Comparison of ENCODE assay signal across 9 cellular contexts in the genomic region with DNA sequence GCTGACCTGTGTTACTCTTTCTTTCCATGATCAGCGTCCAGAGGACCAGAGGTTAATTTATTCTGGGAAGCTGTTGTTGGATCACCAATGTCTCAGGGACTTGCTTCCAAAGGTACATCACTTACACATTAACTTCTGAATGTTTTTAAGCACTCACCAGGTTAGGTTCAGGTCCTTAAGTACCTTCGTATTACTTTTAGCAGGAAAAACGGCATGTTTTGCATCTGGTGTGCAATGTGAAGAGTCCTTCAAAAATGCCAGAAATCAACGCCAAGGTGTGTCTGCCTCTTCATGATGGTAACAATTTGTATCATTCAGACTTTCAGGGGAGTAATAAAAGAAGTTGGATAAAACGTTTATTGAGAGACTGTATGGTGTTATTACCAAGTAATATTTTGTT. TPM values are rescaled to one million over a fixed set of nuclear protein-coding genes. Genes with fewer than 3 reads are reported as not detected.
DNase-seq lines count a peak whose midpoint lies in the region; ATAC-seq, FAIRE-seq and TF ChIP-seq lines count a peak whose summit lies in the region.
"Had no signal": no experiment of that assay in that cellular context is flagged by ENCODE, and none has a peak within 500 bp of the region (broad histone marks: within the 10 kb centered on the region; RNA-seq: fewer than 3 reads in every experiment).

No MANE protein-coding gene starts in this region.

- H2BK5ac ChIP-seq in mesenchymal stem cell (ENCODE audit: low read depth, low read length, poor library complexity, severe bottlenecking): no peak overlapping the region

- DNase-seq in left ventricle myocardium inferior (no peak), Right ventricle myocardium superior (no peak), astrocyte (ENCODE audit: low read depth) (no peak), mesenchymal stem cell (no peak), vagina (ENCODE audit: extremely low spot score in 2 of 2) (no peak), mesenteric fat pad (ENCODE audit: low spot score) (no peak), uterus (no peak)

- TF ChIP-seq CTCF in left ventricle myocardium inferior (IDR thresholded peaks at IDR 0.05; ENCODE audit: borderline replicate concordance) (no peak), astrocyte (IDR thresholded peaks at IDR 0.05; ENCODE audit: insufficient read depth, low read depth, low read length) (no peak), vagina (IDR thresholded peaks at IDR 0.05) (no peak), uterus (IDR thresholded peaks at IDR 0.05) (no peak)

- H4K91ac ChIP-seq in mesenchymal stem cell (ENCODE audit: low read length): no peak overlapping the region

- H3K79me2 ChIP-seq in astrocyte (ENCODE audit: insufficient read depth, low read length): peaks cover 79% of the 10 kb centered on the region

- H2AK5ac ChIP-seq in mesenchymal stem cell (ENCODE audit: low read length, severe bottlenecking): no peak overlapping the region

- H3K27me3 Mint-ChIP-seq in astrocyte (ENCODE audit: low read depth, unreplicated experiment): no peaks in the 10 kb centered on the region

- peaks cover 79% of the 10 kb centered on the region for H4K20me1 ChIP-seq in astrocyte (ENCODE audit: insufficient read depth, low read length)

- H2BK12ac ChIP-seq in mesenchymal stem cell (ENCODE audit: low read length in 2 of 2): no peak overlapping the region

- H3K79me1 ChIP-seq in mesenchymal stem cell (replicated peaks; ENCODE audit: low read length, poor library complexity, severe bottlenecking): peaks cover 15% of the 10 kb centered on the region

- no peak for FAIRE-seq in astrocyte (lab: Jason Lieb, UNC)

- H2BK120ac ChIP-seq in mesenchymal stem cell (ENCODE audit: low read depth, low read length): no peak overlapping the region

- no peak overlapping the region for H4K8ac ChIP-seq in mesenchymal stem cell (ENCODE audit: low read length)

- H2AFZ ChIP-seq in astrocyte (ENCODE audit: low read depth, low read length) (no peak overlapping the region), mesenchymal stem cell (ENCODE audit: low read depth, low read length) (no peak overlapping the region)

- peak overlapping the region; percentile 99 for H3K4me3 ChIP-seq in left ventricle myocardium inferior
- H3K4me3 ChIP-seq in astrocyte (ENCODE audit: insufficient read depth, low read depth, low read length): peak overlapping the region; percentile 85
- H3K4me3 ChIP-seq in mesenchymal stem cell (ENCODE audit: insufficient read depth in 1 of 2, low read depth in 1 of 2, low read length in 2 of 2): peak overlapping the region in 1 of 2 experiments; percentile 98
- H3K4me3 ChIP-seq in vagina: peak overlapping the region in 1 of 2 donors; percentile 96
- H3K4me3 ChIP-seq in uterus: peak overlapping the region in 1 of 2 donors; percentile 95

- intact Hi-C loops in left ventricle myocardium inferior (cut with micrococcal nuclease): no loop called here
- intact Hi-C loops in Right ventricle myocardium superior (cut with DNase I): no loop called here
- intact Hi-C loops in vagina (cut with DNase I): loop anchor here (10.0 kb wide), 1 partner anchor 70 kb away; the partner anchor contains the start of gene SLC12A3
- intact Hi-C loops in uterus (cut with DNase I; ENCODE audit: low total_unique reads): no loop called here

- H3K4me1 ChIP-seq in left ventricle myocardium inferior (peaks cover 85% of the 10 kb centered on the region), astrocyte (ENCODE audit: insufficient read depth, low read length) (peaks cover 10% of the 10 kb centered on the region), mesenchymal stem cell (ENCODE audit: control insufficient read depth, insufficient read depth, low read depth, low read length) (peaks cover 11% of the 10 kb centered on the region), vagina (peaks cover 53% of the 10 kb centered on the region), uterus (no peaks in the 10 kb centered on the region)

- peaks cover 30% of the 10 kb centered on the region for H3K36me3 Mint-ChIP-seq in astrocyte (ENCODE audit: low read depth, unreplicated experiment)

- H3K9ac ChIP-seq in astrocyte (ENCODE audit: low read length) (peak overlapping the region; percentile 97), mesenchymal stem cell (ENCODE audit: low read length) (peak overlapping the region; percentile 98)

- peak overlapping the region; percentile 91 for H3K4me2 ChIP-seq in astrocyte (ENCODE audit: low read length)
- H3K4me2 ChIP-seq in mesenchymal stem cell (ENCODE audit: low read length, poor library complexity, severe bottlenecking): peak overlapping the region; percentile 28

- peak overlapping the region; percentile 55 for H3K27ac Mint-ChIP-seq in astrocyte (ENCODE audit: unreplicated experiment)

- peak overlapping the region; percentile 95 for H3K4me3 Mint-ChIP-seq in astrocyte (ENCODE audit: unreplicated experiment)

- peak overlapping the region; percentile 100 for H3K27ac ChIP-seq in left ventricle myocardium inferior (replicated peaks)
- H3K27ac ChIP-seq in astrocyte (ENCODE audit: low read depth, low read length): no peak overlapping the region
- no peak overlapping the region for H3K27ac ChIP-seq in mesenchymal stem cell (ENCODE audit: low read length, poor library complexity, severe bottlenecking)
- peak overlapping the region; percentile 100 for H3K27ac ChIP-seq in vagina
- peak overlapping the region in 1 of 2 donors; percentile 97 for H3K27ac ChIP-seq in uterus

- ATAC-seq in Right ventricle myocardium superior (ENCODE audit: poor library complexity) (no peak), HG03571 (IDR thresholded peaks at IDR 0.05; ENCODE audit: unreplicated experiment) (no peak)

- H3K9me3 ChIP-seq in left ventricle myocardium inferior (replicated peaks) (no peaks in the 10 kb centered on the region), astrocyte (ENCODE audit: insufficient read depth, low read depth, low read length) (no peaks in the 10 kb centered on the region), mesenchymal stem cell (ENCODE audit: control insufficient read depth, low read length) (no peaks in the 10 kb centered on the region), vagina (no peaks in the 10 kb centered on the region), uterus (no peaks in the 10 kb centered on the region)

- H3K14ac ChIP-seq in mesenchymal stem cell (ENCODE audit: low read length in 2 of 2): no peak overlapping the region

- 95% methylated on average over 3 of the region's 5 CpGs for WGBS in mesenchymal stem cell

- no peak overlapping the region for H2BK15ac ChIP-seq in mesenchymal stem cell (ENCODE audit: low read depth, poor library complexity, severe bottlenecking)

- TF ChIP-seq POLR2A in vagina (IDR thresholded peaks at IDR 0.05): no peak
- no peak for TF ChIP-seq POLR2A in uterus (IDR thresholded peaks at IDR 0.05)

- H3K23ac ChIP-seq in mesenchymal stem cell (ENCODE audit: low read length in 2 of 2): no peak overlapping the region

- peaks cover 41% of the 10 kb centered on the region for H3K4me1 Mint-ChIP-seq in astrocyte (ENCODE audit: low read depth, unreplicated experiment)

- peak overlapping the region in 1 of 2 experiments; percentile 24 for H3K4ac ChIP-seq in mesenchymal stem cell (ENCODE audit: low read depth in 1 of 2, low read length in 2 of 2)

- H3K36me3 ChIP-seq in left ventricle myocardium inferior: peaks cover 65% of the 10 kb centered on the region
- H3K36me3 ChIP-seq in astrocyte (ENCODE audit: insufficient read depth, low read length): peaks cover 58% of the 10 kb centered on the region
- H3K36me3 ChIP-seq in mesenchymal stem cell (ENCODE audit: control insufficient read depth in 1 of 2, insufficient read depth in 2 of 2, low read depth in 1 of 2, low read length in 2 of 2): peaks cover 21 to 57% of the 10 kb centered on the region in 2 experiments
- peaks cover 0 to 55% of the 10 kb centered on the region in 2 donors for H3K36me3 ChIP-seq in vagina
- H3K36me3 ChIP-seq in uterus: no peaks in the 10 kb centered on the region

- H3K9me3 Mint-ChIP-seq in astrocyte (ENCODE audit: unreplicated experiment): no peaks in the 10 kb centered on the region

- no peaks in the 10 kb centered on the region for H3K27me3 ChIP-seq in left ventricle myocardium inferior (ENCODE audit: low read depth)
- H3K27me3 ChIP-seq in astrocyte (ENCODE audit: insufficient read depth, low read length): no peaks in the 10 kb centered on the region
- no peaks in the 10 kb centered on the region for H3K27me3 ChIP-seq in mesenchymal stem cell (ENCODE audit: control insufficient read depth in 1 of 2, insufficient read depth in 1 of 2, low read length in 2 of 2)
- no peaks in the 10 kb centered on the region for H3K27me3 ChIP-seq in vagina
- no peaks in the 10 kb centered on the region for H3K27me3 ChIP-seq in uterus

- no peak overlapping the region for H3K18ac ChIP-seq in mesenchymal stem cell (ENCODE audit: low read depth in 1 of 2, low read length in 2 of 2)

RNA-seq across cellular contexts. Expression of gene HERPUD1, which starts 3.3 kb away (rescaled TPM):
- total RNA-seq in left ventricle myocardium inferior (119 TPM), Right ventricle myocardium superior (105 TPM), astrocyte (234 and 252 TPM in 2 replicates), vagina (97.7 TPM), mesenteric fat pad (186 TPM), uterus (100 to 1,000 TPM in 3 of 4 donors, 10 to 100 TPM in 1; 51.5 to 136 (median 112) TPM)
- 93.8 TPM for polyA plus RNA-seq in mesenchymal stem cell (2013, experiment 1 of 2)
- 94.5 TPM for polyA plus RNA-seq in mesenchymal stem cell (2013, experiment 2 of 2)

RNA-seq across cellular contexts. Expression of gene CETP, which starts 26.5 kb away (rescaled TPM):
- total RNA-seq in left ventricle myocardium inferior (0.16 TPM), Right ventricle myocardium superior (0.24 TPM), astrocyte (0.17 TPM in 1 of 2 replicates, not detected in the other), vagina (not detected), mesenteric fat pad (6.4 TPM), uterus (1 to 10 TPM in 1 of 4 donors, under 1 TPM in 1, not detected in 2; 0.58 to 2.8 TPM)
- not detected for polyA plus RNA-seq in mesenchymal stem cell (2013, experiment 1 of 2)
- polyA plus RNA-seq in mesenchymal stem cell (2013, experiment 2 of 2): 0.03 TPM
- total RNA-seq: HT1080 had no signal

RNA-seq across cellular contexts. Expression of gene NLRC5, which starts 54.2 kb away (rescaled TPM):
- total RNA-seq in left ventricle myocardium inferior (6.6 TPM), Right ventricle myocardium superior (9.9 TPM), astrocyte (29.9 and 33.1 TPM in 2 replicates), vagina (114 TPM), mesenteric fat pad (63.9 TPM), uterus (10 to 100 TPM; 14.9 to 77.0 (median 23.9) TPM)
- 10.4 TPM for polyA plus RNA-seq in mesenchymal stem cell (2013, experiment 1 of 2)
- 10.5 TPM for polyA plus RNA-seq in mesenchymal stem cell (2013, experiment 2 of 2)

Comparison
In these comparisons a context has a peak if more than half of its experiments do, and no peak if none do; other contexts are left out.
1. H3K27ac ChIP-seq: peak in left ventricle myocardium inferior (single experiment) and vagina (single experiment); none in astrocyte (single experiment) and mesenchymal stem cell (single experiment).